1 cellular context compared by ENCODE assay signal in the genomic region with DNA sequence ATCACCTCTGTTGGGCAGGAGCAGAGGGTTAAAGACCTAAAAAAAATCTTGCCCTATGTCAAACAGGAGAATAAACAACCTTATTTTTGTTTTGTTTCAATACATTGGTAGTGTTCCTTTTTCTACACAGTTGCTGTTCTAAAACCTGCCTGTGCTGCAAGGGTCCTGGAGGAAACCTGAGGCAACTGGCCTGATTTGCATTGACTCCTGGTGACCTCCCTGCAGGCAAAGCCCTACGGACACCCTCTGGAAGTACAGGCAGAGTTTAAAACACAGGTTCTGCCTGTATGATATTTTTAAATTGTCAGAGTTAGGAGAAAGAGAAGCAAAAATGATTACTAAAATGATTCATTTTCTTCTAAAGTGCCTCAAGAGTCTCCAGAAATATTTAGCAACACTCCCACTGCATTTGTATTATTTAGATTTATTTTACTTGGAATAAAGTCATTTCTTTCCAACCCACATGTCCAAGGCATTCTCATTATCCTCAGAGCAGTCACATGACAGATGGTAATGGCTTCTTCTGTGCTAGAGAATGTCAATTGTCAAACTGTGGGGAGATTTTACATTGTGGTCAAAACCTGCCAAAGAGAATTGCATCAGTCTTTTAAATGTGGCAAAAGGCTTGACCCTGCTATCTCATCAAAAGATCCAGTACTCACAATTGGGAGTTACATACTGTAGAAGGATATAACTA.
TF ChIP-seq lines count a peak whose summit lies in the region.

No MANE protein-coding gene starts in this region.

TF ChIP-seq in K562, 482 proteins besides CTCF, POLR2A, EP300 and RAD21 (continued from another document):
- TF ChIP-seq, protein P1, sequence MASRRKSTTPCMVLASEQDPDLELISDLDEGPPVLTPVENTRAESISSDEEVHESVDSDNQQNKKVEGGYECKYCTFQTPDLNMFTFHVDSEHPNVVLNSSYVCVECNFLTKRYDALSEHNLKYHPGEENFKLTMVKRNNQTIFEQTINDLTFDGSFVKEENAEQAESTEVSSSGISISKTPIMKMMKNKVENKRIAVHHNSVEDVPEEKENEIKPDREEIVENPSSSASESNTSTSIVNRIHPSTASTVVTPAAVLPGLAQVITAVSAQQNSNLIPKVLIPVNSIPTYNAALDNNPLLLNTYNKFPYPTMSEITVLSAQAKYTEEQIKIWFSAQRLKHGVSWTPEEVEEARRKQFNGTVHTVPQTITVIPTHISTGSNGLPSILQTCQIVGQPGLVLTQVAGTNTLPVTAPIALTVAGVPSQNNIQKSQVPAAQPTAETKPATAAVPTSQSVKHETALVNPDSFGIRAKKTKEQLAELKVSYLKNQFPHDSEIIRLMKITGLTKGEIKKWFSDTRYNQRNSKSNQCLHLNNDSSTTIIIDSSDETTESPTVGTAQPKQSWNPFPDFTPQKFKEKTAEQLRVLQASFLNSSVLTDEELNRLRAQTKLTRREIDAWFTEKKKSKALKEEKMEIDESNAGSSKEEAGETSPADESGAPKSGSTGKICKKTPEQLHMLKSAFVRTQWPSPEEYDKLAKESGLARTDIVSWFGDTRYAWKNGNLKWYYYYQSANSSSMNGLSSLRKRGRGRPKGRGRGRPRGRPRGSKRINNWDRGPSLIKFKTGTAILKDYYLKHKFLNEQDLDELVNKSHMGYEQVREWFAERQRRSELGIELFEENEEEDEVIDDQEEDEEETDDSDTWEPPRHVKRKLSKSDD (conservative IDR thresholded peaks at IDR 0.05; ENCODE audit: low read length) = no peak
- TF ChIP-seq NR2C1 (IDR thresholded peaks at IDR 0.05) = no peak
- TF ChIP-seq NR2C1 (tag; IDR thresholded peaks at IDR 0.05) = no peak
- TF ChIP-seq, protein P2, sequence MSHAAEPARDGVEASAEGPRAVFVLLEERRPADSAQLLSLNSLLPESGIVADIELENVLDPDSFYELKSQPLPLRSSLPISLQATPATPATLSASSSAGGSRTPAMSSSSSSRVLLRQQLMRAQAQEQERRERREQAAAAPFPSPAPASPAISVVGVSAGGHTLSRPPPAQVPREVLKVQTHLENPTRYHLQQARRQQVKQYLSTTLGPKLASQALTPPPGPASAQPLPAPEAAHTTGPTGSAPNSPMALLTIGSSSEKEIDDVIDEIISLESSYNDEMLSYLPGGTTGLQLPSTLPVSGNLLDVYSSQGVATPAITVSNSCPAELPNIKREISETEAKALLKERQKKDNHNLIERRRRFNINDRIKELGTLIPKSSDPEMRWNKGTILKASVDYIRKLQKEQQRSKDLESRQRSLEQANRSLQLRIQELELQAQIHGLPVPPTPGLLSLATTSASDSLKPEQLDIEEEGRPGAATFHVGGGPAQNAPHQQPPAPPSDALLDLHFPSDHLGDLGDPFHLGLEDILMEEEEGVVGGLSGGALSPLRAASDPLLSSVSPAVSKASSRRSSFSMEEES (CRISPR knock-in tag; IDR thresholded peaks at IDR 0.05) = peak; percentile 69
- TF ChIP-seq SPI1 (IDR thresholded peaks at IDR 0.05; ENCODE audit: borderline replicate concordance, low read depth, low read length) = no peak
- TF ChIP-seq, protein P3, sequence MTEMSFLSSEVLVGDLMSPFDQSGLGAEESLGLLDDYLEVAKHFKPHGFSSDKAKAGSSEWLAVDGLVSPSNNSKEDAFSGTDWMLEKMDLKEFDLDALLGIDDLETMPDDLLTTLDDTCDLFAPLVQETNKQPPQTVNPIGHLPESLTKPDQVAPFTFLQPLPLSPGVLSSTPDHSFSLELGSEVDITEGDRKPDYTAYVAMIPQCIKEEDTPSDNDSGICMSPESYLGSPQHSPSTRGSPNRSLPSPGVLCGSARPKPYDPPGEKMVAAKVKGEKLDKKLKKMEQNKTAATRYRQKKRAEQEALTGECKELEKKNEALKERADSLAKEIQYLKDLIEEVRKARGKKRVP (CRISPR knock-in tag; IDR thresholded peaks at IDR 0.05) = peak; percentile 62; the same call in 1 of the 2 replicates
